In the genomic region with DNA sequence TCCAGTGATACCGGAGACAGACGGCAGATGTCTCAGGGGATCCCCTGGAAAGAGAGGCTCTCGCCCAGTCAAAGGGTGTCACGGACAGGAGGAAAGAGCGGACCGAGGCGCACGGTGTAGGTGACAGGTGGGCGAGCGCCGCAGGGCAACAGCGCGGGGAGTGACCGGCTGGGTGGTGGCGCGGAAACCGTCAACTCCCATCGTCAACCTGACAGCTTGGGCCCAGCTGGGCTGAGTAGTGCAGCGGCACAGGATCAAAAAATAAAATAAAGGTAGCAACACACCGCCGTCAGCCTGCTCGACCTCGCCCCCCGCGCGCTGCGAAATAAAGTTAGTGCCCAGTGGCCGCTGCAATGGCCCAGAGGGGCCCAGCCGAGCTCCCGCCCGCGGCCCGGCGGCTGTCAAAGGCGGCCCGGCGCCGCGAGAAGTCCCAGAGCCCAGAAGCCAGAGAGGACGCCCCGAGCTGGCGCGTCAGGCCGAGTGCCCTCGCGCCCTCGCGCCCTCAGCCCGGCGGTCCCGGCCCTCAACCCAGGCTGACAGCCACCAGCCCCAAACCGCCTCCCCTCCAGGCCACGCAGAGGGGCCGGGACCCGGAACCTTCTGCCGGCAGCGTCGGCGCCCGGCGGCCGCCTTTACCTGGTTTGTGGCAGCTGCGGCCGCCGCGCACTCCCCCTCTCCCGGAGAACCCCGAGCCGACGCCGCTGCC, we compare ENCODE assay signal across 1 cellular context.
A peak's percentile ranks its signal among the peaks of the same experiment; 100 is the strongest.
TF ChIP-seq lines count a peak whose summit lies in the region.

A gene with protein sequence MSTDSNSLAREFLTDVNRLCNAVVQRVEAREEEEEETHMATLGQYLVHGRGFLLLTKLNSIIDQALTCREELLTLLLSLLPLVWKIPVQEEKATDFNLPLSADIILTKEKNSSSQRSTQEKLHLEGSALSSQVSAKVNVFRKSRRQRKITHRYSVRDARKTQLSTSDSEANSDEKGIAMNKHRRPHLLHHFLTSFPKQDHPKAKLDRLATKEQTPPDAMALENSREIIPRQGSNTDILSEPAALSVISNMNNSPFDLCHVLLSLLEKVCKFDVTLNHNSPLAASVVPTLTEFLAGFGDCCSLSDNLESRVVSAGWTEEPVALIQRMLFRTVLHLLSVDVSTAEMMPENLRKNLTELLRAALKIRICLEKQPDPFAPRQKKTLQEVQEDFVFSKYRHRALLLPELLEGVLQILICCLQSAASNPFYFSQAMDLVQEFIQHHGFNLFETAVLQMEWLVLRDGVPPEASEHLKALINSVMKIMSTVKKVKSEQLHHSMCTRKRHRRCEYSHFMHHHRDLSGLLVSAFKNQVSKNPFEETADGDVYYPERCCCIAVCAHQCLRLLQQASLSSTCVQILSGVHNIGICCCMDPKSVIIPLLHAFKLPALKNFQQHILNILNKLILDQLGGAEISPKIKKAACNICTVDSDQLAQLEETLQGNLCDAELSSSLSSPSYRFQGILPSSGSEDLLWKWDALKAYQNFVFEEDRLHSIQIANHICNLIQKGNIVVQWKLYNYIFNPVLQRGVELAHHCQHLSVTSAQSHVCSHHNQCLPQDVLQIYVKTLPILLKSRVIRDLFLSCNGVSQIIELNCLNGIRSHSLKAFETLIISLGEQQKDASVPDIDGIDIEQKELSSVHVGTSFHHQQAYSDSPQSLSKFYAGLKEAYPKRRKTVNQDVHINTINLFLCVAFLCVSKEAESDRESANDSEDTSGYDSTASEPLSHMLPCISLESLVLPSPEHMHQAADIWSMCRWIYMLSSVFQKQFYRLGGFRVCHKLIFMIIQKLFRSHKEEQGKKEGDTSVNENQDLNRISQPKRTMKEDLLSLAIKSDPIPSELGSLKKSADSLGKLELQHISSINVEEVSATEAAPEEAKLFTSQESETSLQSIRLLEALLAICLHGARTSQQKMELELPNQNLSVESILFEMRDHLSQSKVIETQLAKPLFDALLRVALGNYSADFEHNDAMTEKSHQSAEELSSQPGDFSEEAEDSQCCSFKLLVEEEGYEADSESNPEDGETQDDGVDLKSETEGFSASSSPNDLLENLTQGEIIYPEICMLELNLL (N-terminal part only) (minus strand): TSS at position 700 of the 706 bp plus-strand sequence. CDS start 36,489 bp downstream, outside the sequence.

TF ChIP-seq in K562, 482 proteins besides CTCF, POLR2A, EP300 and RAD21 (continued from another document and continues in another):
- TF ChIP-seq EZH2 (IDR thresholded peaks at IDR 0.05; ENCODE audit: borderline replicate concordance, low read depth, low read length) (no peak), CUX1 (CRISPR knock-in tag; IDR thresholded peaks at IDR 0.05) (no peak), ZSCAN29 (IDR thresholded peaks at IDR 0.05) (no peak), ZZZ3 (IDR thresholded peaks at IDR 0.05) (no peak), CXXC5 (CRISPR knock-in tag; IDR thresholded peaks at IDR 0.05) (peak; percentile 81), HMG20A (CRISPR knock-in tag; conservative IDR thresholded peaks at IDR 0.05) (no peak), C11orf30 (IDR thresholded peaks at IDR 0.05; ENCODE audit: low read depth) (no peak), PTBP1 (IDR thresholded peaks at IDR 0.05; ENCODE audit: low read depth, low read length) (no peak), ZNF253 (CRISPR knock-in tag; conservative IDR thresholded peaks at IDR 0.05) (no peak), SMAD3 (CRISPR knock-in tag; conservative IDR thresholded peaks at IDR 0.05) (no peak), NELFE (IDR thresholded peaks at IDR 0.05; ENCODE audit: insufficient read depth, insufficient read length) (no peak), GATA2 (CRISPR knock-in tag; IDR thresholded peaks at IDR 0.05) (no peak), RAD51 (IDR thresholded peaks at IDR 0.05; ENCODE audit: borderline replicate concordance, low read depth) (no peak), LEF1 (IDR thresholded peaks at IDR 0.05) (no peak), CREB1 (IDR thresholded peaks at IDR 0.05) (no peak), CREB1 (CRISPR knock-in tag; IDR thresholded peaks at IDR 0.05) (no peak), PCBP2 (IDR thresholded peaks at IDR 0.05; ENCODE audit: low read depth, low read length, poor library complexity, severe bottlenecking) (no peak), TOE1 (IDR thresholded peaks at IDR 0.05; ENCODE audit: borderline replicate concordance) (no peak), TOE1 (CRISPR knock-in tag; IDR thresholded peaks at IDR 0.05; ENCODE audit: borderline replicate concordance, low read depth) (no peak), DIDO1 (tag; IDR thresholded peaks at IDR 0.05; ENCODE audit: low read depth) (no peak), XRCC3 (IDR thresholded peaks at IDR 0.05) (no peak), NR0B1 (IDR thresholded peaks at IDR 0.05; ENCODE audit: partially characterized antibody) (no peak), CREM (IDR thresholded peaks at IDR 0.05; ENCODE audit: low read depth) (no peak; the same call in 1 of the 2 replicates), FIP1L1 (IDR thresholded peaks at IDR 0.05; ENCODE audit: low read depth, low read length, poor library complexity, severe bottlenecking) (peak; percentile 59), SAFB2 (IDR thresholded peaks at IDR 0.05; ENCODE audit: borderline replicate concordance, low read depth, low read length, severe bottlenecking) (no peak), ZMIZ1 (IDR thresholded peaks at IDR 0.05; ENCODE audit: low read depth in 2 of 2, low read length in 2 of 2) (no peak), E2F3 (CRISPR knock-in tag; IDR thresholded peaks at IDR 0.05) (no peak), CBX3 (IDR thresholded peaks at IDR 0.05; ENCODE audit: borderline replicate concordance in 1 of 2, low read length in 2 of 2) (peak in 1 of 2 experiments; percentile 12; a peak in 1 of 3 replicates), GTF2A2 (tag; IDR thresholded peaks at IDR 0.05) (no peak)
- TF ChIP-seq, protein P1, sequence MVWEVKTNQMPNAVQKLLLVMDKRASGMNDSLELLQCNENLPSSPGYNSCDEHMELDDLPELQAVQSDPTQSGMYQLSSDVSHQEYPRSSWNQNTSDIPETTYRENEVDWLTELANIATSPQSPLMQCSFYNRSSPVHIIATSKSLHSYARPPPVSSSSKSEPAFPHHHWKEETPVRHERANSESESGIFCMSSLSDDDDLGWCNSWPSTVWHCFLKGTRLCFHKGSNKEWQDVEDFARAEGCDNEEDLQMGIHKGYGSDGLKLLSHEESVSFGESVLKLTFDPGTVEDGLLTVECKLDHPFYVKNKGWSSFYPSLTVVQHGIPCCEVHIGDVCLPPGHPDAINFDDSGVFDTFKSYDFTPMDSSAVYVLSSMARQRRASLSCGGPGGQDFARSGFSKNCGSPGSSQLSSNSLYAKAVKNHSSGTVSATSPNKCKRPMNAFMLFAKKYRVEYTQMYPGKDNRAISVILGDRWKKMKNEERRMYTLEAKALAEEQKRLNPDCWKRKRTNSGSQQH (CRISPR knock-in tag; IDR thresholded peaks at IDR 0.05), result no peak
- TF ChIP-seq, protein P2, sequence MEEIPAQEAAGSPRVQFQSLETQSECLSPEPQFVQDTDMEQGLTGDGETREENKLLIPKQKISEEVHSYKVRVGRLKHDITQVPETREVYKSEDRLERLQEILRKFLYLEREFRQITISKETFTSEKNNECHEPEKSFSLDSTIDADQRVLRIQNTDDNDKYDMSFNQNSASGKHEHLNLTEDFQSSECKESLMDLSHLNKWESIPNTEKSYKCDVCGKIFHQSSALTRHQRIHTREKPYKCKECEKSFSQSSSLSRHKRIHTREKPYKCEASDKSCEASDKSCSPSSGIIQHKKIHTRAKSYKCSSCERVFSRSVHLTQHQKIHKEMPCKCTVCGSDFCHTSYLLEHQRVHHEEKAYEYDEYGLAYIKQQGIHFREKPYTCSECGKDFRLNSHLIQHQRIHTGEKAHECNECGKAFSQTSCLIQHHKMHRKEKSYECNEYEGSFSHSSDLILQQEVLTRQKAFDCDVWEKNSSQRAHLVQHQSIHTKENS (CRISPR knock-in tag; IDR thresholded peaks at IDR 0.05), result no peak
